ENCODE assay signal across 32 cellular contexts in genomic region chr20:58235010-58235409, GRCh38. TPM values are rescaled to one million over a fixed set of nuclear protein-coding genes. Genes with fewer than 3 reads are reported as not detected.
A peak's percentile ranks its signal among the peaks of the same experiment; 100 is the strongest.
DNase-seq lines count a peak whose midpoint lies in the region; ATAC-seq and TF ChIP-seq lines count a peak whose summit lies in the region.
"Had no signal": no experiment of that assay in that cellular context is flagged by ENCODE, and none has a peak within 500 bp of the region (broad histone marks: within the 10 kb centered on the region; RNA-seq: fewer than 3 reads in every experiment).

No MANE protein-coding gene starts in this region.

- no peaks in the 10 kb centered on the region for H3K36me3 ChIP-seq in DND-41 (ENCODE audit: insufficient read depth, low read length)
- H3K36me3 ChIP-seq in testis (ENCODE audit: low read depth, missing control alignments): no peaks in the 10 kb centered on the region
- H3K36me3 ChIP-seq: right lobe of liver, SJSA1 had no signal

- H3K4me2 ChIP-seq in DND-41 (ENCODE audit: insufficient read depth, low read length): no peak overlapping the region

- H3K4me3 ChIP-seq in DND-41 (ENCODE audit: low read depth in 1 of 2, low read length in 2 of 2) (no peak overlapping the region), right cardiac atrium (ENCODE audit: low read length) (no peak overlapping the region), testis (no peak overlapping the region)
- H3K4me3 ChIP-seq: right lobe of liver, SJSA1 had no signal

- H3K27me3 Mint-ChIP-seq in activated CD8-positive, alpha-beta memory T cell treated with anti-CD3 and anti-CD28 coated beads, Interleukin-2, amount 10 ng/mL, durations not matched to agents 7 days and 5 days: peaks cover 11% of the 10 kb centered on the region
- peaks cover 3% of the 10 kb centered on the region for H3K27me3 Mint-ChIP-seq in activated T-helper 1 cell treated with anti-CD3 and anti-CD28 coated beads, Interleukin-12 subunit alpha, Interleukin-12 subunit beta, Interleukin-2, Interleukin-4 antibody, amounts not matched to agents 30 ng/mL and 10 ng/mL and 1 ng/mL, durations not matched to agents 14 hours and 24 hours and 36 hours (ENCODE audit: insufficient read depth)
- H3K27me3 Mint-ChIP-seq: IgD-negative memory B cell, memory B cell had no signal

- no peak overlapping the region for H3K9ac ChIP-seq in DND-41 (ENCODE audit: low read depth, low read length)

- H3K9me3 ChIP-seq in DND-41 (ENCODE audit: insufficient read depth, low read length, severe bottlenecking) (no peaks in the 10 kb centered on the region), right cardiac atrium (ENCODE audit: control insufficient read depth, low read length) (no peaks in the 10 kb centered on the region), testis (no peaks in the 10 kb centered on the region)
- H3K9me3 ChIP-seq: right lobe of liver, SJSA1 had no signal

- no peaks in the 10 kb centered on the region for H3K79me2 ChIP-seq in DND-41 (ENCODE audit: insufficient read depth, low read length)

- peak overlapping the region; percentile 22 for H3K4me3 Mint-ChIP-seq in activated CD8-positive, alpha-beta memory T cell treated with anti-CD3 and anti-CD28 coated beads, Interleukin-2, amount 10 ng/mL, durations not matched to agents 7 days and 5 days
- peak overlapping the region; percentile 35 for H3K4me3 Mint-ChIP-seq in activated T-helper 1 cell treated with anti-CD3 and anti-CD28 coated beads, Interleukin-12 subunit alpha, Interleukin-12 subunit beta, Interleukin-2, Interleukin-4 antibody, amounts not matched to agents 30 ng/mL and 10 ng/mL and 1 ng/mL, durations not matched to agents 14 hours and 24 hours and 36 hours
- H3K4me3 Mint-ChIP-seq: H9, memory B cell had no signal

- peaks cover 7% of the 10 kb centered on the region for H3K36me3 Mint-ChIP-seq in activated CD8-positive, alpha-beta memory T cell treated with anti-CD3 and anti-CD28 coated beads, Interleukin-2, amount 10 ng/mL, durations not matched to agents 7 days and 5 days
- peaks cover 27% of the 10 kb centered on the region for H3K36me3 Mint-ChIP-seq in activated T-helper 1 cell treated with anti-CD3 and anti-CD28 coated beads, Interleukin-12 subunit alpha, Interleukin-12 subunit beta, Interleukin-2, Interleukin-4 antibody, amounts not matched to agents 30 ng/mL and 10 ng/mL and 1 ng/mL, durations not matched to agents 14 hours and 24 hours and 36 hours (ENCODE audit: low read depth)

- no peak overlapping the region for H2AFZ ChIP-seq in DND-41 (ENCODE audit: low read depth, low read length)

- intact Hi-C loops in activated T-helper 1 cell treated with anti-CD3 and anti-CD28 coated beads, Interleukin-12 subunit alpha, Interleukin-12 subunit beta, Interleukin-2, Interleukin-4 antibody, amounts not matched to agents 30 ng/mL and 10 ng/mL and 1 ng/mL, durations not matched to agents 14 hours and 24 hours and 36 hours (cut with micrococcal nuclease): loop anchor here (5.0 to 10.0 kb wide), 4 partner anchors 610 to 843 kb away; partner anchors contain the start of genes NELFCD and RBM38
- intact Hi-C loops in right cardiac atrium (cut with DNase I) (loop anchor here (5.0 to 10.0 kb wide), 8 partner anchors 210 to 620 kb away; partner anchors contain the start of genes GNAS (in 1 of the 4), GNAS-AS1 (in 1 of the 4) and STX16 (in 1 of the 4)), testis (cut with DNase I; ENCODE audit: low total_unique reads) (loop anchor here (10.0 kb wide), 1 partner anchor 590 kb away; no protein-coding TSS in a partner anchor)

- H3K9me3 Mint-ChIP-seq in activated CD8-positive, alpha-beta memory T cell treated with anti-CD3 and anti-CD28 coated beads, Interleukin-2, amount 10 ng/mL, durations not matched to agents 7 days and 5 days (ENCODE audit: low read depth): no peaks in the 10 kb centered on the region
- no peaks in the 10 kb centered on the region for H3K9me3 Mint-ChIP-seq in activated T-helper 1 cell treated with anti-CD3 and anti-CD28 coated beads, Interleukin-12 subunit alpha, Interleukin-12 subunit beta, Interleukin-2, Interleukin-4 antibody, amounts not matched to agents 30 ng/mL and 10 ng/mL and 1 ng/mL, durations not matched to agents 14 hours and 24 hours and 36 hours
- H3K9me3 Mint-ChIP-seq: H9, IgD-negative memory B cell, immature natural killer cell, memory B cell had no signal

- no peak for ATAC-seq in activated CD8-positive, alpha-beta memory T cell treated with anti-CD3 and anti-CD28 coated beads, Interleukin-2, amount 10 ng/mL, durations not matched to agents 7 days and 5 days
- peak; percentile 51 for ATAC-seq in DND-41 (ENCODE audit: insufficient read depth, low read depth)
- ATAC-seq in stimulated activated naive CD8-positive, alpha-beta T cell treated with anti-CD3 and anti-CD28 coated beads, Interleukin-15, Interleukin-2, amounts not matched to agents 100 U/mL and 50 U/mL, for 24 hours: peak; percentile 44
- no peak for ATAC-seq in right cardiac atrium
- ATAC-seq: right lobe of liver had no signal

- peaks cover 23% of the 10 kb centered on the region for H3K4me1 Mint-ChIP-seq in activated CD8-positive, alpha-beta memory T cell treated with anti-CD3 and anti-CD28 coated beads, Interleukin-2, amount 10 ng/mL, durations not matched to agents 7 days and 5 days
- peaks cover 33% of the 10 kb centered on the region for H3K4me1 Mint-ChIP-seq in activated T-helper 1 cell treated with anti-CD3 and anti-CD28 coated beads, Interleukin-12 subunit alpha, Interleukin-12 subunit beta, Interleukin-2, Interleukin-4 antibody, amounts not matched to agents 30 ng/mL and 10 ng/mL and 1 ng/mL, durations not matched to agents 14 hours and 24 hours and 36 hours (ENCODE audit: low read depth)
- H3K4me1 Mint-ChIP-seq: memory B cell had no signal

- CTCF ChIA-PET in activated CD8-positive, alpha-beta memory T cell treated with anti-CD3 and anti-CD28 coated beads, Interleukin-2, amount 10 ng/mL, durations not matched to agents 7 days and 5 days (lab: Charles Lee): interaction anchor here (1.2 to 3.0 kb wide), 8 partner anchors 11 to 417 kb away, joined by 3 to 8 read pairs (median 5); partner anchors contain the start of genes RAB22A and STX16

- H3K27ac ChIP-seq in DND-41 (ENCODE audit: low read length): no peak overlapping the region
- no peak overlapping the region for H3K27ac ChIP-seq in right cardiac atrium (ENCODE audit: low read length)
- H3K27ac ChIP-seq in testis: no peak overlapping the region
- H3K27ac ChIP-seq: right lobe of liver, SJSA1 had no signal

- no peak for TF ChIP-seq POLR2A in testis (IDR thresholded peaks at IDR 0.05)

- H3K4me1 ChIP-seq in DND-41 (ENCODE audit: insufficient read depth, low read length) (peaks cover 20% of the 10 kb centered on the region), right cardiac atrium (ENCODE audit: control insufficient read depth, insufficient read depth, low read length) (no peaks in the 10 kb centered on the region), testis (no peaks in the 10 kb centered on the region)
- H3K4me1 ChIP-seq: right lobe of liver had no signal

- 89% methylated on average over 5 of the region's 5 CpGs for WGBS in right cardiac atrium
- WGBS in testis, 2 donors: 91 to 92% methylated on average over 5 of the region's 5 CpGs

- H3K27me3 ChIP-seq in DND-41 (ENCODE audit: insufficient read depth, low read length, poor library complexity) (peaks cover 7% of the 10 kb centered on the region), right cardiac atrium (ENCODE audit: control insufficient read depth, insufficient read depth) (no peaks in the 10 kb centered on the region), testis (no peaks in the 10 kb centered on the region)
- H3K27me3 ChIP-seq: right lobe of liver had no signal

- no peak overlapping the region for H3K27ac Mint-ChIP-seq in activated CD8-positive, alpha-beta memory T cell treated with anti-CD3 and anti-CD28 coated beads, Interleukin-2, amount 10 ng/mL, durations not matched to agents 7 days and 5 days
- no peak overlapping the region for H3K27ac Mint-ChIP-seq in activated T-helper 1 cell treated with anti-CD3 and anti-CD28 coated beads, Interleukin-12 subunit alpha, Interleukin-12 subunit beta, Interleukin-2, Interleukin-4 antibody, amounts not matched to agents 30 ng/mL and 10 ng/mL and 1 ng/mL, durations not matched to agents 14 hours and 24 hours and 36 hours
- H3K27ac Mint-ChIP-seq: IgD-negative memory B cell, immature natural killer cell, memory B cell had no signal

- no peak for TF ChIP-seq CTCF in DND-41 (IDR thresholded peaks at IDR 0.05; ENCODE audit: borderline replicate concordance, extremely low read depth, low read length, poor library complexity, severe bottlenecking)
- TF ChIP-seq CTCF in testis (IDR thresholded peaks at IDR 0.05): no peak

- no peaks in the 10 kb centered on the region for H4K20me1 ChIP-seq in DND-41 (ENCODE audit: insufficient read depth, low read length)

- peak; percentile 42 for DNase-seq in activated CD8-positive, alpha-beta memory T cell treated with anti-CD3 and anti-CD28 coated beads, Interleukin-2, amount 10 ng/mL, durations not matched to agents 7 days and 5 days
- no peak for DNase-seq in activated CD8-positive, alpha-beta memory T cell treated with anti-CD3 and anti-CD28 coated beads, Interleukin-2, amount 50 U/mL, for 4 hours
- DNase-seq in DND-41: peak; percentile 55
- DNase-seq in activated T-helper 1 cell treated with anti-CD3 and anti-CD28 coated beads, Interleukin-12 subunit alpha, Interleukin-12 subunit beta, Interleukin-2, Interleukin-4 antibody, amounts not matched to agents 30 ng/mL and 10 ng/mL and 1 ng/mL, durations not matched to agents 14 hours and 24 hours and 36 hours (ENCODE audit: low spot score): no peak
- peak; percentile 26 for DNase-seq in stimulated activated naive CD8-positive, alpha-beta T cell treated with anti-CD3 and anti-CD28 coated beads, Interleukin-15, Interleukin-2, amounts not matched to agents 100 U/mL and 50 U/mL, for 24 hours
- DNase-seq in right cardiac atrium: no peak
- no peak for DNase-seq in HuH-7.5 (ENCODE audit: low spot score)
- no peak for DNase-seq in testis
- DNase-seq: activated CD4-positive, alpha-beta T cell treated with anti-CD3 and anti-CD28 coated beads for 1 hour; amygdala; COR-L47; DMS53; GDM1; H9; hypothalamus; immature natural killer cell; NCI-H1092 treated with DMSO at 0.1 percent for 48 hours; NCI-H1930; NCI-H2227 treated with DMSO at 0.1 percent for 48 hours; right lobe of liver; RPMI8226; stimulated activated CD4-positive, alpha-beta T cell treated with anti-CD3 and anti-CD28 coated beads, Interleukin-12 subunit alpha, Interleukin-12 subunit beta, amount 100 ng/mL, for 4 hours; stimulated activated CD4-positive, alpha-beta T cell treated with anti-CD3 and anti-CD28 coated beads, Interleukin-4, amount 100 ng/mL, for 4 hours; stimulated activated naive CD4-positive, alpha-beta T cell had no signal

RNA-seq across cellular contexts. Expression of gene ANKRD60, which starts 6.6 kb away (rescaled TPM):
- total RNA-seq in activated CD8-positive, alpha-beta memory T cell treated with anti-CD3 and anti-CD28 coated beads, Interleukin-2, amount 10 ng/mL, durations not matched to agents 7 days and 5 days: not detected
- total RNA-seq in activated T-helper 1 cell treated with anti-CD3 and anti-CD28 coated beads, Interleukin-12 subunit alpha, Interleukin-12 subunit beta, Interleukin-2, Interleukin-4 antibody, amounts not matched to agents 30 ng/mL and 10 ng/mL and 1 ng/mL, durations not matched to agents 14 hours and 24 hours and 36 hours: not detected in 2 replicates
- total RNA-seq in right cardiac atrium (not detected), testis (1 to 10 TPM; 3.0 to 8.0 TPM)
- polyA plus RNA-seq in right cardiac atrium (not detected), testis (ENCODE audit: insufficient read depth, low read depth, low replicate concordance) (7.7 TPM)
- total RNA-seq: A673, chondrocyte, H9, M059J, posterior vena cava, right lobe of liver, SJSA1 had no signal
- polyA plus RNA-seq: IgD-negative memory B cell, immature natural killer cell, thymus had no signal

Comparison
In these comparisons a context has a peak if more than half of its experiments do, and no peak if none do; other contexts are left out.
1. DNase-seq: peak in activated CD8-positive, alpha-beta memory T cell treated with anti-CD3 and anti-CD28 coated beads, Interleukin-2, amount 10 ng/mL, durations not matched to agents 7 days and 5 days (single experiment), DND-41 (single experiment) and stimulated activated naive CD8-positive, alpha-beta T cell treated with anti-CD3 and anti-CD28 coated beads, Interleukin-15, Interleukin-2, amounts not matched to agents 100 U/mL and 50 U/mL, for 24 hours (single experiment); none in activated CD8-positive, alpha-beta memory T cell treated with anti-CD3 and anti-CD28 coated beads, Interleukin-2, amount 50 U/mL, for 4 hours (single experiment), activated T-helper 1 cell treated with anti-CD3 and anti-CD28 coated beads, Interleukin-12 subunit alpha, Interleukin-12 subunit beta, Interleukin-2, Interleukin-4 antibody, amounts not matched to agents 30 ng/mL and 10 ng/mL and 1 ng/mL, durations not matched to agents 14 hours and 24 hours and 36 hours (single experiment), right cardiac atrium (0 of 3), HuH-7.5 (single experiment) and testis (single experiment).
2. ATAC-seq: peak in DND-41 (single experiment) and stimulated activated naive CD8-positive, alpha-beta T cell treated with anti-CD3 and anti-CD28 coated beads, Interleukin-15, Interleukin-2, amounts not matched to agents 100 U/mL and 50 U/mL, for 24 hours (single experiment); none in activated CD8-positive, alpha-beta memory T cell treated with anti-CD3 and anti-CD28 coated beads, Interleukin-2, amount 10 ng/mL, durations not matched to agents 7 days and 5 days (single experiment) and right cardiac atrium (0 of 2).